11 cellular contexts compared by ENCODE assay signal in genomic region chr4:48047896-48048295, GRCh38. TPM values are rescaled to one million over a fixed set of nuclear protein-coding genes. Genes with fewer than 3 reads are reported as not detected.
DNase-seq lines count a peak whose midpoint lies in the region; ATAC-seq, FAIRE-seq and TF ChIP-seq lines count a peak whose summit lies in the region.
"Had no signal": no experiment of that assay in that cellular context is flagged by ENCODE, and none has a peak within 500 bp of the region (broad histone marks: within the 10 kb centered on the region; RNA-seq: fewer than 3 reads in every experiment).

No MANE protein-coding gene starts in this region.

- DNase-seq in GM19239 (ENCODE audit: insufficient read length, low spot score) (no peak), DMS79 treated with DMSO at 0.1 percent for 48 hours (lab: John Stamatoyannopoulos, UW) (no peak)
- DNase-seq in natural killer cell treated with Interleukin-12 subunit alpha and Interleukin-12 subunit beta and Interleukin-15 and Interleukin-18, amount 100 ng/mL, for 72 hours (ENCODE audit: low spot score): no peak
- DNase-seq: activated gamma-delta T cell, NCI-H526 treated with DMSO at 0.1 percent for 48 hours, occipital lobe had no signal

- peak overlapping the region; percentile 33 for H3K9ac ChIP-seq in SU-DHL-6 (ENCODE audit: low read length)

- peaks cover 4% of the 10 kb centered on the region for H3K36me3 Mint-ChIP-seq in natural killer cell treated with Interleukin-12 subunit alpha and Interleukin-12 subunit beta and Interleukin-15 and Interleukin-18, amount 100 ng/mL, for 72 hours

- peaks cover 39 to 42% of the 10 kb centered on the region in 2 donors for H3K4me1 Mint-ChIP-seq in natural killer cell treated with Interleukin-12 subunit alpha and Interleukin-12 subunit beta and Interleukin-15 and Interleukin-18, amount 100 ng/mL, for 72 hours (ENCODE audit: low read depth in 2 of 2)

- peak overlapping the region; percentile 56 for H3K27ac ChIP-seq in SU-DHL-6 (ENCODE audit: low read depth, low read length)

- no peaks in the 10 kb centered on the region for H3K9me2 ChIP-seq in SU-DHL-6 (replicated peaks; ENCODE audit: insufficient read depth, low read length)

- H3K4me3 Mint-ChIP-seq in natural killer cell treated with Interleukin-12 subunit alpha and Interleukin-12 subunit beta and Interleukin-15 and Interleukin-18, amount 100 ng/mL, for 72 hours: peak overlapping the region; percentile 71

- H4K20me1 ChIP-seq in SU-DHL-6 (ENCODE audit: low read depth, low read length): no peaks in the 10 kb centered on the region

- peak; percentile 51 for FAIRE-seq in GM19239 (lab: Jason Lieb, UNC)

- H3K4me2 ChIP-seq in SU-DHL-6 (ENCODE audit: low read depth, low read length, poor library complexity, severe bottlenecking): peak overlapping the region; percentile 56

- peaks cover 40 to 75% of the 10 kb centered on the region in 2 donors for H3K27me3 Mint-ChIP-seq in natural killer cell treated with Interleukin-12 subunit alpha and Interleukin-12 subunit beta and Interleukin-15 and Interleukin-18, amount 100 ng/mL, for 72 hours

- no peak for TF ChIP-seq CTCF in SU-DHL-6 (IDR thresholded peaks at IDR 0.05; ENCODE audit: insufficient read depth, low read length, poor library complexity, severe bottlenecking)

- H3K27me3 ChIP-seq in SU-DHL-6 (ENCODE audit: low read length): no peaks in the 10 kb centered on the region

- H3K36me3 ChIP-seq in SU-DHL-6 (ENCODE audit: low read length): no peaks in the 10 kb centered on the region

- peak overlapping the region in 1 of 2 donors; percentile 52 for H3K27ac Mint-ChIP-seq in natural killer cell treated with Interleukin-12 subunit alpha and Interleukin-12 subunit beta and Interleukin-15 and Interleukin-18, amount 100 ng/mL, for 72 hours

- peaks cover 13% of the 10 kb centered on the region; the same call in 1 of the 2 replicates for H3F3A ChIP-seq in SU-DHL-6 (ENCODE audit: insufficient read depth)

- no peaks in the 10 kb centered on the region for H3K9me3 Mint-ChIP-seq in natural killer cell treated with Interleukin-12 subunit alpha and Interleukin-12 subunit beta and Interleukin-15 and Interleukin-18, amount 100 ng/mL, for 72 hours

- H3K4me3 ChIP-seq in SU-DHL-6 (ENCODE audit: insufficient read depth, low read length, poor library complexity, severe bottlenecking): peak overlapping the region; percentile 19

- no peak overlapping the region for H2AFZ ChIP-seq in SU-DHL-6 (ENCODE audit: low read depth, low read length, severe bottlenecking)

- no peaks in the 10 kb centered on the region for H3K79me2 ChIP-seq in SU-DHL-6 (ENCODE audit: insufficient read depth, low read length)

- H3K9me3 ChIP-seq in SU-DHL-6 (ENCODE audit: insufficient read depth, low read length): no peaks in the 10 kb centered on the region

- ATAC-seq in HG02970 (IDR thresholded peaks at IDR 0.05; ENCODE audit: low FRiP score, unreplicated experiment) (peak; percentile 13), HG03280 (IDR thresholded peaks at IDR 0.05; ENCODE audit: unreplicated experiment) (no peak), HG03342 (IDR thresholded peaks at IDR 0.05; ENCODE audit: unreplicated experiment) (no peak), HG02588 (IDR thresholded peaks at IDR 0.05; ENCODE audit: unreplicated experiment) (no peak)
- ATAC-seq in natural killer cell treated with Interleukin-12 subunit alpha and Interleukin-12 subunit beta and Interleukin-15 and Interleukin-18, amount 100 ng/mL, for 72 hours: peak; percentile 5 to 21

RNA-seq across cellular contexts. Expression of gene NIPAL1, which starts 31.3 kb away (rescaled TPM):
- total RNA-seq in natural killer cell treated with Interleukin-12 subunit alpha and Interleukin-12 subunit beta and Interleukin-15 and Interleukin-18, amount 100 ng/mL, for 72 hours: 1 to 10 TPM in 1 of 2 donors, under 1 TPM in 1; 0.21 to 2.0 TPM

RNA-seq across cellular contexts. Expression of gene CNGA1, which starts 31.4 kb away (rescaled TPM):
- not detected for total RNA-seq in natural killer cell treated with Interleukin-12 subunit alpha and Interleukin-12 subunit beta and Interleukin-15 and Interleukin-18, amount 100 ng/mL, for 72 hours
- total RNA-seq: occipital lobe had no signal

Comparison
In these comparisons a context has a peak if more than half of its experiments do, and no peak if none do; other contexts are left out.
1. ATAC-seq: peak in HG02970 (single experiment) and natural killer cell treated with Interleukin-12 subunit alpha and Interleukin-12 subunit beta and Interleukin-15 and Interleukin-18, amount 100 ng/mL, for 72 hours (2 of 2); none in HG03280 (single experiment), HG03342 (single experiment) and HG02588 (single experiment).